In the genomic region with DNA sequence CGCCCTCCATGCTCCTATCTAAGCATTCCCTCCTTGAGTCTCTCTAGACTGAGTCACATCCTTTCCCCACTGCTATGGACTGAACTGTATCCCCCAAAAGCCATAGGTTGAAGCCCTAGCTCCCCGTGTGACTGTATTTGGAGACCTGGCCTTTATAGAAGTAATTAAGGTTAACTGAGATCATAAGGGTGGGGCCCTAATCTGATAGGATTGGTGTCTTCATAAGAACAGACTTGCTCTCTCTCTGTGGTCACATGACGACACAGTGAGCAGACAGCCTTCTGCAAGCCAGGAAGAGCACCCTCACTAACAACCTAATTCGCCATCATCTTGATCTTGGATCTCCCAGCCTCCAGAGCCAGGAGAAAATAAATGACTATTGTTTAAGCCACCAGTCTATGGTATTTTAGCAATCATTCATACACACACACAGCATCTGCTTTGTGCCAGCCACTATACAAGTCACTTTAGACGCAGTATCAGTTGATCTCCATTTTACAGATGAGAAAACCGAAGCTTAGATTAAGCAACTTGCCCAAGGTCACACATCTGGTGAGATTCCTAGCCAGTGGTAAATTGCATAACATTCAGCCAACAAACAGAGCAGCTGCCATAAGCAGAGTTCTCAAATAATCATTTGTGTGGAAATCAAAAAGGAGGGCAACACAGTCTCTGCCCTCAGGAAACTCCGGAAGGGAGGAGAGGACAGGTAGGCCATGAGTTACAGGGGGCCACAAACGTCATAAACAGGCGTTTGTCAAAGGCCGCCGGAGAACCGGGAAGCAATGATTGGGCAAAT, we compare ENCODE assay signal across 9 cellular contexts.
DNase-seq lines count a peak whose midpoint lies in the region; ATAC-seq, FAIRE-seq and TF ChIP-seq lines count a peak whose summit lies in the region.
"Had no signal": no experiment of that assay in that cellular context is flagged by ENCODE, and none has a peak within 500 bp of the region (broad histone marks: within the 10 kb centered on the region; RNA-seq: fewer than 3 reads in every experiment).

No MANE protein-coding gene starts in this region.

- H3K36me3 ChIP-seq in H1 (ENCODE audit: control insufficient read depth in 2 of 4, insufficient read depth in 4 of 4, low read length in 3 of 4): no peaks in the 10 kb centered on the region

- no peak overlapping the region; the same call in 1 of the 2 replicates for H2BK5ac ChIP-seq in H1 (ENCODE audit: low read depth, low read length)

- H3K4me2 ChIP-seq in H1 (ENCODE audit: insufficient read depth in 1 of 2, low read depth in 2 of 2, low read length in 2 of 2): no peak overlapping the region

- peak overlapping the region; percentile 89; the same call in 1 of the 2 replicates for H2BK12ac ChIP-seq in H1 (ENCODE audit: low read depth, low read length)

- ATAC-seq in HG02763 (IDR thresholded peaks at IDR 0.05; ENCODE audit: unreplicated experiment): no peak

- TF ChIP-seq POLR2A in H1 (IDR thresholded peaks at IDR 0.05; ENCODE audit: control extremely low read depth in 1 of 2, low read depth in 2 of 2, low read length in 2 of 2): no peak

- POLR2A ChIA-PET in H1 (lab: Charles Lee; ENCODE audit: partially characterized antibody): interaction anchor here (0.9 kb wide), 1 partner anchor 15 kb away, joined by 4 read pairs; no protein-coding TSS in a partner anchor

- no peaks in the 10 kb centered on the region; a peak in 1 of 4 replicates for H3K9me3 ChIP-seq in H1 (ENCODE audit: insufficient read depth in 2 of 2, low read depth in 1 of 2, low read length in 1 of 2)

- peaks cover 0 to 8% (median 6%) of the 10 kb centered on the region in 4 experiments; a peak in 5 of 7 replicates for H3K4me1 ChIP-seq in H1 (replicated peaks in 1 of 4; ENCODE audit: control insufficient read depth in 3 of 4, insufficient read depth in 4 of 4, low read length in 3 of 4)

- TF ChIP-seq EP300 in H1 (IDR thresholded peaks at IDR 0.05; ENCODE audit: borderline replicate concordance in 1 of 2, low read depth in 2 of 2, low read length in 2 of 2): no peak

- H2BK120ac ChIP-seq in H1 (replicated peaks; ENCODE audit: low read depth, low read length): peak overlapping the region; percentile 47

- H3K4ac ChIP-seq in H1 (replicated peaks; ENCODE audit: insufficient read length, low read depth, low read length): peak overlapping the region; percentile 98

- H4K8ac ChIP-seq in H1 (ENCODE audit: extremely low read depth, insufficient read depth, low read length): no peak overlapping the region

- H2BK20ac ChIP-seq in H1 (ENCODE audit: low read length): peak overlapping the region; percentile 75

- no peaks in the 10 kb centered on the region for H4K20me1 ChIP-seq in H1 (replicated peaks in 1 of 2; ENCODE audit: control insufficient read depth in 1 of 2, insufficient read depth in 2 of 2, low read length in 2 of 2)

- H2AFZ ChIP-seq in H1 (ENCODE audit: low read length): no peak overlapping the region

- H3K23ac ChIP-seq in H1 (ENCODE audit: insufficient read length): no peak overlapping the region

- no peak for TF ChIP-seq CTCF in H1 (IDR thresholded peaks at IDR 0.05; ENCODE audit: control extremely low read depth in 1 of 3, insufficient read depth in 1 of 3, low read depth in 1 of 3, low read length in 3 of 3)

- H3K56ac ChIP-seq in H1 (replicated peaks; ENCODE audit: insufficient read length, low read depth, low read length): no peak overlapping the region

- H2AK5ac ChIP-seq in H1 (ENCODE audit: low read depth, low read length): peak overlapping the region; percentile 65

- WGBS in H1 (ENCODE audit: extremely low coverage in 1 of 2, insufficient coverage in 1 of 2, insufficient read length in 1 of 2, insufficient replicate concordance in 2 of 2, low coverage in 1 of 2, low lambda C conversion rate in 2 of 2, missing lambda C conversion rate in 1 of 2), 2 experiments: 87% methylated on average over 11 of the region's 12 CpGs; no CpG with 5 or more reads in 1 of the 2 experiments

- no peak overlapping the region for H4K5ac ChIP-seq in H1 (ENCODE audit: insufficient read length, low read depth, low read length)

- DNase-seq in NCI-H2171 treated with DMSO at 0.1 percent for 48 hours (lab: John Stamatoyannopoulos, UW): peak; percentile 17
- DNase-seq in NCI-H2171 (lab: John Stamatoyannopoulos, UW): no peak
- peak; percentile 41 for DNase-seq in OCI-M1 (lab: John Stamatoyannopoulos, UW)
- DNase-seq in H1 (ENCODE audit: low read depth in 1 of 2, low spot score in 2 of 2): no peak
- DNase-seq in renal cortical epithelial cell (ENCODE audit: low read depth): peak; percentile 35
- no peak for DNase-seq in DMS53 treated with DMSO at 0.1 percent for 48 hours (lab: John Stamatoyannopoulos, UW; ENCODE audit: unreplicated experiment)
- no peak for DNase-seq in head of caudate nucleus

- peak overlapping the region; percentile 88 for H4K91ac ChIP-seq in H1 (replicated peaks; ENCODE audit: insufficient read length, low read length)

- CTCF ChIA-PET in H1 (lab: Charles Lee; ENCODE audit: partially characterized antibody): interaction anchor here (0.8 to 1.9 kb wide), 3 partner anchors 11 to 69 kb away, joined by 3 to 6 read pairs (median 3); no protein-coding TSS in a partner anchor

- H3K27me3 ChIP-seq in H1 (replicated peaks in 1 of 4; ENCODE audit: control insufficient read depth in 3 of 4, extremely low read depth in 1 of 4, insufficient read depth in 3 of 4, low read length in 3 of 4): peaks cover 0 to 33% (median 25%) of the 10 kb centered on the region in 4 experiments; a peak in 6 of 7 replicates

- H3K18ac ChIP-seq in H1 (ENCODE audit: extremely low read depth, low read length): peak overlapping the region; percentile 71

- no peak overlapping the region for H3K9ac ChIP-seq in H1 (replicated peaks in 1 of 4; ENCODE audit: extremely low read depth in 1 of 4, low read depth in 3 of 4, low read length in 3 of 4)

- TF ChIP-seq RAD21 in H1 (IDR thresholded peaks at IDR 0.05 in 1 of 2, conservative IDR thresholded peaks at IDR 0.05 in 1 of 2; ENCODE audit: low read depth in 2 of 2, low read length in 2 of 2): no peak

- no peaks in the 10 kb centered on the region for H3K79me1 ChIP-seq in H1 (ENCODE audit: low read depth, low read length)

- H3K23me2 ChIP-seq in H1 (ENCODE audit: low read depth, low read length): peaks cover 2% of the 10 kb centered on the region; the same call in 1 of the 2 replicates

- no peak overlapping the region for H3K4me3 ChIP-seq in H1 (ENCODE audit: extremely low read depth in 1 of 4, insufficient read depth in 2 of 4, low read depth in 3 of 4, low read length in 4 of 4)

- intact Hi-C loops in head of caudate nucleus (cut with DNase I): loop anchor here (5.0 kb wide), 1 partner anchor 63 kb away; no protein-coding TSS in a partner anchor

- no peak overlapping the region for H3K14ac ChIP-seq in H1 (ENCODE audit: insufficient read length)

- no peak overlapping the region for H3K27ac ChIP-seq in H1 (ENCODE audit: low read depth, low read length)

- FAIRE-seq in H1 (lab: Jason Lieb, UNC): no peak
- FAIRE-seq: A204.1 had no signal

- 0 out of 2 replicates have a peak overlapping the region, but pooled peaks have one; percentile 46 for H2BK15ac ChIP-seq in H1 (ENCODE audit: low read length)

- no peaks in the 10 kb centered on the region for H3K79me2 ChIP-seq in H1 (ENCODE audit: control insufficient read depth in 1 of 2, insufficient read depth in 2 of 2, low read length in 2 of 2)

TF ChIP-seq in H1, 55 proteins besides CTCF, POLR2A, EP300 and RAD21:
- TF ChIP-seq TCF12 (IDR thresholded peaks at IDR 0.05; ENCODE audit: low read depth, low read length) (no peak), CEBPB (IDR thresholded peaks at IDR 0.05; ENCODE audit: low read depth, low read length) (0 out of 2 replicates have a peak, but pooled peaks have one; percentile 1)

Comparison
In these comparisons a context has a peak if more than half of its experiments do, and no peak if none do; other contexts are left out.
1. DNase-seq: peak in NCI-H2171 treated with DMSO at 0.1 percent for 48 hours (single experiment), OCI-M1 (single experiment) and renal cortical epithelial cell (single experiment); none in NCI-H2171 (single experiment), H1 (0 of 2), DMS53 treated with DMSO at 0.1 percent for 48 hours (single experiment) and head of caudate nucleus (0 of 42).